8 cellular contexts compared by ENCODE assay signal in the genomic region with DNA sequence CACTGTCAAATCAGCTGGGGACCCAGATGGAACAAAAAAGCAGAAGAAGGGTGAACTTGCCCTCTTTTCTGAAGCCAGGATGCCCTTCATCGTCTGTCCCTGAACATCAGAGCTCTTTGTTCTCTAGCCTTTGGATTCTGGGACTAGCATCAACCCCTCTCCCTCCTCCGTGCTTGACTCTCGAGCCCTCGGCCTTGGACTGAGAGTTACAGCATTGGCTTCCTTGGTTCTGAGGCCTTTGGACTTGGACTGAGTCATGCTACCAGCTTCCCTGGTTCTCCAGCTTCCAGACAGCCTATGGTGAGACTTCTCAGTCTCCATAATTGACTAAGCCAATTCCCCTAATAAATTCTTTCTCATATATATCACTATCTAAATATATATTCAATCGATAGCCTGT. TPM values are rescaled to one million over a fixed set of nuclear protein-coding genes. Genes with fewer than 3 reads are reported as not detected.
"Had no signal": no experiment of that assay in that cellular context is flagged by ENCODE, and none has a peak within 500 bp of the region (broad histone marks: within the 10 kb centered on the region; RNA-seq: fewer than 3 reads in every experiment).

No MANE protein-coding gene starts in this region.

- H3K9me3 ChIP-seq: HAP-1 had no signal

- H3K4me3 ChIP-seq: GM23248, HAP-1 had no signal

- DNase-seq: H7, HFFc6 had no signal

- H3K27ac ChIP-seq: GM23248, HL-60 had no signal

- H3K9ac ChIP-seq: GM23248 had no signal

- H3K4me3 Mint-ChIP-seq: HFFc6, IgD-negative memory B cell had no signal

- ATAC-seq: HCT116, HepG2 had no signal

- H2AFZ ChIP-seq: GM23248 had no signal

- H3K9me3 Mint-ChIP-seq: HFFc6 had no signal

- H3K27ac Mint-ChIP-seq: HFFc6, IgD-negative memory B cell had no signal

RNA-seq across cellular contexts. Expression of a gene that starts 38.4 kb away (rescaled TPM):
- polyA plus RNA-seq: IgD-negative memory B cell had no signal
